In the genomic region with DNA sequence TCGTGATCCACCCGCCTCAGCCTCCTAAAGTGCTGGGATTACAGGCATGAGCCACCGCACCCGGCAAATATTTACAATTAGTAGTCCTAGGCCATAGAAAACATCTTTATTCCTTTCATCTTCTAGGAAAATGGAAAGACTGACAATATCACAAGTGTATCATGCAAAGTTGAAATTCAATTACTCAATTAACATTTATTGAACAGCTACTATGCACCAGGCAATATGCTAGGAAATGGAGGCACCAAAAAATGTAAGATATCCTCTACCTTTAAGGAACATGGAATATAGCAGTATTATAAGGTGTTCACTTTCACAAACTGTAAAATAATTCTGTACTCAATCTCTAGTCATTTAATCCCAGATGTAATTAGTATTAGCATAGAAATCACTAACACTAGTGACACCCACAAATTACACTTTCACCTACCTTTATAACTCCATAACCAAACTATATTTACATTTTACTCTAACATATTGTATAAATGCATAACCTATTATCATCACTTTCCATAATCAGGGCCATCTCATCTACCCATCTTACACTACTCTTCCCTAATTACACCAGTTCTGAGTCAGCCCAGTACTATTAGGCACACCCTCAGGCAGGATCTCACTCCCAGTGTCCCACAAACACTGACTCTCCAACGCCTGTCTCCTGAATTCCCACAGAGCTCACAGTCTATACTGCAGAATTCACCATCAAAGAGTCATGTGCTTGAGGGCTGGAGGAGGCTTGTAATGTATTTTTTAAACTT, we compare ENCODE assay signal across 12 cellular contexts. TPM values are rescaled to one million over a fixed set of nuclear protein-coding genes. Genes with fewer than 3 reads are reported as not detected.
DNase-seq lines count a peak whose midpoint lies in the region; ATAC-seq lines count a peak whose summit lies in the region.
"Had no signal": no experiment of that assay in that cellular context is flagged by ENCODE, and none has a peak within 500 bp of the region (broad histone marks: within the 10 kb centered on the region; RNA-seq: fewer than 3 reads in every experiment).

No MANE protein-coding gene starts in this region.

- H3K23ac ChIP-seq in mesenchymal stem cell (ENCODE audit: low read length in 2 of 2) = no peak overlapping the region

- H2AK5ac ChIP-seq in mesenchymal stem cell (ENCODE audit: low read length, severe bottlenecking) = no peak overlapping the region

- no peak overlapping the region for H4K8ac ChIP-seq in mesenchymal stem cell (ENCODE audit: low read length)

- H2AFZ ChIP-seq in mesenchymal stem cell (ENCODE audit: low read depth, low read length) = no peak overlapping the region

- no peak overlapping the region for H4K91ac ChIP-seq in mesenchymal stem cell (ENCODE audit: low read length)

- H2BK15ac ChIP-seq in mesenchymal stem cell (ENCODE audit: low read depth, poor library complexity, severe bottlenecking) = no peak overlapping the region

- H2BK12ac ChIP-seq in mesenchymal stem cell (ENCODE audit: low read length in 2 of 2) = no peak overlapping the region

- no peak overlapping the region for H3K4me3 Mint-ChIP-seq in dendritic cell treated with granulocyte-macrophage colony-stimulating factor and Interleukin-4, amounts not matched to agents 40 ng/mL and 50 ng/mL, for 4 days
- H3K4me3 Mint-ChIP-seq: naive B cell had no signal

- 97% methylated on average over 4 of the region's 5 CpGs for WGBS in mesenchymal stem cell

- no peak overlapping the region for H3K18ac ChIP-seq in mesenchymal stem cell (ENCODE audit: low read depth in 1 of 2, low read length in 2 of 2)

- no peak overlapping the region for H3K4me2 ChIP-seq in mesenchymal stem cell (ENCODE audit: low read length, poor library complexity, severe bottlenecking)

- no peak for ATAC-seq in HG03095 (IDR thresholded peaks at IDR 0.05; ENCODE audit: unreplicated experiment)

- intact Hi-C loops in dendritic cell treated with granulocyte-macrophage colony-stimulating factor and Interleukin-4, amounts not matched to agents 40 ng/mL and 50 ng/mL, for 4 days (cut with micrococcal nuclease) = loop anchor here (5.0 kb wide), 2 partner anchors 34 to 54 kb away; no protein-coding TSS in a partner anchor

- H3K9ac ChIP-seq in mesenchymal stem cell (ENCODE audit: low read length) = peak overlapping the region; percentile 88

- H3K27me3 Mint-ChIP-seq in dendritic cell treated with granulocyte-macrophage colony-stimulating factor and Interleukin-4, amounts not matched to agents 40 ng/mL and 50 ng/mL, for 4 days = no peaks in the 10 kb centered on the region
- H3K27me3 Mint-ChIP-seq: naive B cell had no signal

- H3K14ac ChIP-seq in mesenchymal stem cell (ENCODE audit: low read length in 2 of 2) = no peak overlapping the region

- H3K27ac ChIP-seq in mesenchymal stem cell (ENCODE audit: low read length, poor library complexity, severe bottlenecking) = peak overlapping the region; percentile 57

- peaks cover 18% of the 10 kb centered on the region for H3K4me1 ChIP-seq in mesenchymal stem cell (ENCODE audit: control insufficient read depth, insufficient read depth, low read depth, low read length)

- H3K9me3 ChIP-seq in mesenchymal stem cell (ENCODE audit: control insufficient read depth, low read length) = no peaks in the 10 kb centered on the region

- no peak overlapping the region for H2BK5ac ChIP-seq in mesenchymal stem cell (ENCODE audit: low read depth, low read length, poor library complexity, severe bottlenecking)

- H3K4me1 Mint-ChIP-seq in dendritic cell treated with granulocyte-macrophage colony-stimulating factor and Interleukin-4, amounts not matched to agents 40 ng/mL and 50 ng/mL, for 4 days (ENCODE audit: low read depth) = peaks cover 79% of the 10 kb centered on the region

- H3K4ac ChIP-seq in mesenchymal stem cell (ENCODE audit: low read depth in 1 of 2, low read length in 2 of 2) = no peak overlapping the region

- DNase-seq in A172 (ENCODE audit: low spot score) = peak; percentile 66
- peak; percentile 71 for DNase-seq in LHCN-M2 (ENCODE audit: low read depth)
- peak; percentile 77 for DNase-seq in mesenchymal stem cell
- no peak for DNase-seq in SHP77 (lab: John Stamatoyannopoulos, UW)
- no peak for DNase-seq in T1000 (lab: John Stamatoyannopoulos, UW)
- DNase-seq in NAMALWA (ENCODE audit: low spot score) = no peak
- DNase-seq: naive B cell; NCI-H1436; NK-92 treated with Interleukin-12 subunit alpha and Interleukin-12 subunit beta, amount 100 ng/mL, for 24 hours had no signal

- H3K27me3 ChIP-seq in mesenchymal stem cell (ENCODE audit: control insufficient read depth in 1 of 2, insufficient read depth in 1 of 2, low read length in 2 of 2) = no peaks in the 10 kb centered on the region
- H3K27me3 ChIP-seq: cardiac muscle cell had no signal

- peaks cover 10 to 15% of the 10 kb centered on the region in 2 experiments for H3K36me3 ChIP-seq in mesenchymal stem cell (ENCODE audit: control insufficient read depth in 1 of 2, insufficient read depth in 2 of 2, low read depth in 1 of 2, low read length in 2 of 2)
- H3K36me3 ChIP-seq: cardiac muscle cell had no signal

- H3K27ac Mint-ChIP-seq in dendritic cell treated with granulocyte-macrophage colony-stimulating factor and Interleukin-4, amounts not matched to agents 40 ng/mL and 50 ng/mL, for 4 days = peak overlapping the region; percentile 88

- no peak overlapping the region for H3K4me3 ChIP-seq in mesenchymal stem cell (ENCODE audit: insufficient read depth in 1 of 2, low read depth in 1 of 2, low read length in 2 of 2)
- H3K4me3 ChIP-seq: cardiac muscle cell had no signal

- no peaks in the 10 kb centered on the region for H3K79me1 ChIP-seq in mesenchymal stem cell (replicated peaks; ENCODE audit: low read length, poor library complexity, severe bottlenecking)

- H3K36me3 Mint-ChIP-seq in dendritic cell treated with granulocyte-macrophage colony-stimulating factor and Interleukin-4, amounts not matched to agents 40 ng/mL and 50 ng/mL, for 4 days (ENCODE audit: low read depth) = peaks cover 21% of the 10 kb centered on the region

- no peaks in the 10 kb centered on the region for H3K9me3 Mint-ChIP-seq in dendritic cell treated with granulocyte-macrophage colony-stimulating factor and Interleukin-4, amounts not matched to agents 40 ng/mL and 50 ng/mL, for 4 days
- H3K9me3 Mint-ChIP-seq: naive B cell had no signal

- no peak overlapping the region for H2BK120ac ChIP-seq in mesenchymal stem cell (ENCODE audit: low read depth, low read length)

RNA-seq across cellular contexts. Expression of a gene that starts 10.4 kb away (rescaled TPM):
- total RNA-seq in A172 (2014; rRNA removed; shearing (Covaris generic)) = 127 and 166 TPM in 2 replicates
- total RNA-seq in LHCN-M2 (2014; rRNA removed) = 167 and 172 TPM in 2 replicates
- 306 TPM for polyA plus RNA-seq in LHCN-M2 (2012)
- polyA plus RNA-seq in mesenchymal stem cell (2013, experiment 1 of 2) = 152 TPM
- polyA plus RNA-seq in mesenchymal stem cell (2013, experiment 2 of 2) = 153 TPM

Comparison
In these comparisons a context has a peak if more than half of its experiments do, and no peak if none do; other contexts are left out.
1. DNase-seq: peak in A172 (single experiment), LHCN-M2 (single experiment) and mesenchymal stem cell (single experiment); none in SHP77 (0 of 2), T1000 (single experiment) and NAMALWA (single experiment).